Comparison of ENCODE assay signal across 8 cellular contexts in genomic region chr18:5237723-5238370, GRCh38. TPM values are rescaled to one million over a fixed set of nuclear protein-coding genes. Genes with fewer than 3 reads are reported as not detected.
DNase-seq lines count a peak whose midpoint lies in the region; ATAC-seq and TF ChIP-seq lines count a peak whose summit lies in the region.

No MANE protein-coding gene starts in this region.

- H3K9me3 Mint-ChIP-seq in activated naive CD4-positive, alpha-beta T cell treated with anti-CD3 and anti-CD28 coated beads for 36 hours = peaks cover 3% of the 10 kb centered on the region

- no peaks in the 10 kb centered on the region for H3K9me3 ChIP-seq in KOPT-K1 (ENCODE audit: insufficient read depth, low read length, poor library complexity, severe bottlenecking)
- H3K9me3 ChIP-seq in SJCRH30 (replicated peaks) = no peaks in the 10 kb centered on the region
- peaks cover 0 to 2% (median 0%) of the 10 kb centered on the region in 3 donors for H3K9me3 ChIP-seq in gastroesophageal sphincter

- TF ChIP-seq POLR2A in gastroesophageal sphincter (IDR thresholded peaks at IDR 0.05) = peak; percentile 60 to 67

- 0 to 2% methylated on average over 11 to 13 of the region's 71 CpGs for WGBS in gastroesophageal sphincter (ENCODE audit: low coverage in 1 of 2), 2 donors

- peaks cover 43% of the 10 kb centered on the region for H3K4me1 Mint-ChIP-seq in activated naive CD4-positive, alpha-beta T cell treated with anti-CD3 and anti-CD28 coated beads for 36 hours (ENCODE audit: low read depth)

- H3K36me3 ChIP-seq in KOPT-K1 (ENCODE audit: insufficient read depth, low read length) (peaks cover 30% of the 10 kb centered on the region), SJCRH30 (no peaks in the 10 kb centered on the region), gastroesophageal sphincter (peaks cover 0 to 25% of the 10 kb centered on the region in 2 donors)

- peak in 3 of 4 experiments; percentile 21 to 52 (median 52) for TF ChIP-seq CTCF in gastroesophageal sphincter (IDR thresholded peaks at IDR 0.05)

- H3K4me3 ChIP-seq in SJCRH30 (peak overlapping the region; percentile 71), gastroesophageal sphincter (peak overlapping the region; percentile 77 to 94)

- TF ChIP-seq EP300 in gastroesophageal sphincter (IDR thresholded peaks at IDR 0.05) = no peak

- intact Hi-C loops in activated naive CD4-positive, alpha-beta T cell treated with anti-CD3 and anti-CD28 coated beads for 36 hours (cut with micrococcal nuclease) = loop anchor here (1.0 to 5.0 kb wide), 7 partner anchors 23 to 1976 kb away; partner anchors contain the start of genes AKAIN1 and MYL12B

- ATAC-seq in GM21723 (IDR thresholded peaks at IDR 0.05; ENCODE audit: unreplicated experiment) (peak; percentile 95), gastroesophageal sphincter (peak; percentile 98)

- H3K27me3 ChIP-seq in SJCRH30 (no peaks in the 10 kb centered on the region), gastroesophageal sphincter (no peaks in the 10 kb centered on the region)

- peak overlapping the region; percentile 94 for H3K27ac Mint-ChIP-seq in activated naive CD4-positive, alpha-beta T cell treated with anti-CD3 and anti-CD28 coated beads for 36 hours

- DNase-seq in ELF-1 (ENCODE audit: low read depth, low spot score) (peak; percentile 92), SJCRH30 (peak; percentile 75 to 79), non-pigmented ciliary epithelial cell (ENCODE audit: low read depth) (peak; percentile 40), substantia nigra (lab: John Stamatoyannopoulos, UW) (peak; percentile 51 to 97 (median 89))
- peak; percentile 88 for DNase-seq in activated naive CD4-positive, alpha-beta T cell treated with anti-CD3 and anti-CD28 coated beads for 36 hours

- CTCF ChIA-PET in activated naive CD4-positive, alpha-beta T cell treated with anti-CD3 and anti-CD28 coated beads for 36 hours (lab: Charles Lee) = interaction anchor here (0.5 to 2.3 kb wide), 11 partner anchors 8 to 735 kb away, joined by 3 to 10 read pairs (median 5); no protein-coding TSS in a partner anchor

- H3K4me1 ChIP-seq in SJCRH30 (no peaks in the 10 kb centered on the region), gastroesophageal sphincter (peaks cover 5 to 58% (median 10%) of the 10 kb centered on the region in 3 donors)

- H3K27me3 Mint-ChIP-seq in activated naive CD4-positive, alpha-beta T cell treated with anti-CD3 and anti-CD28 coated beads for 36 hours (ENCODE audit: low read depth) = no peaks in the 10 kb centered on the region

- H3K36me3 Mint-ChIP-seq in activated naive CD4-positive, alpha-beta T cell treated with anti-CD3 and anti-CD28 coated beads for 36 hours (ENCODE audit: low read depth) = peaks cover 41% of the 10 kb centered on the region

- H3K27ac ChIP-seq in KOPT-K1 (ENCODE audit: low read depth, low read length, poor library complexity, severe bottlenecking) (peak overlapping the region; percentile 87), SJCRH30 (peak overlapping the region; percentile 93), gastroesophageal sphincter (peak overlapping the region; percentile 97 to 99 (median 98)), substantia nigra (ENCODE audit: low read depth, low read length, poor library complexity, severe bottlenecking) (peak overlapping the region; percentile 94)

- H3K4me3 Mint-ChIP-seq in activated naive CD4-positive, alpha-beta T cell treated with anti-CD3 and anti-CD28 coated beads for 36 hours = peak overlapping the region; percentile 80

RNA-seq across cellular contexts. Expression of gene AKAIN1, which starts 40.8 kb away (rescaled TPM):
- not detected in 2 replicates for total RNA-seq in SJCRH30 (2014; rRNA removed; shearing (Covaris generic))
- total RNA-seq in activated naive CD4-positive, alpha-beta T cell treated with anti-CD3 and anti-CD28 coated beads for 36 hours = not detected
- not detected for total RNA-seq in gastroesophageal sphincter

RNA-seq across cellular contexts. Expression of gene ZBTB14, which starts 57.7 kb away (rescaled TPM):
- 10.9 and 15.2 TPM in 2 replicates for total RNA-seq in SJCRH30 (2014; rRNA removed; shearing (Covaris generic))
- total RNA-seq in activated naive CD4-positive, alpha-beta T cell treated with anti-CD3 and anti-CD28 coated beads for 36 hours = 10 to 100 TPM; 21.0 to 22.0 TPM
- 10 to 100 TPM in 3 of 4 donors, 1 to 10 TPM in 1; 6.9 to 34.4 (median 18.4) TPM for total RNA-seq in gastroesophageal sphincter

Comparison
In these comparisons a context has a peak if more than half of its experiments do, and no peak if none do; other contexts are left out.
1. Peak in every context shown above with its lines: DNase-seq, ATAC-seq, H3K4me3 ChIP-seq and H3K27ac ChIP-seq.
2. DNase-seq: peak in every context shown above with its lines; median percentile 92 in ELF-1; 89 in substantia nigra; 88 in activated naive CD4-positive, alpha-beta T cell treated with anti-CD3 and anti-CD28 coated beads for 36 hours; 77 in SJCRH30; 40 in non-pigmented ciliary epithelial cell.